15 cellular contexts compared by ENCODE assay signal in the genomic region with DNA sequence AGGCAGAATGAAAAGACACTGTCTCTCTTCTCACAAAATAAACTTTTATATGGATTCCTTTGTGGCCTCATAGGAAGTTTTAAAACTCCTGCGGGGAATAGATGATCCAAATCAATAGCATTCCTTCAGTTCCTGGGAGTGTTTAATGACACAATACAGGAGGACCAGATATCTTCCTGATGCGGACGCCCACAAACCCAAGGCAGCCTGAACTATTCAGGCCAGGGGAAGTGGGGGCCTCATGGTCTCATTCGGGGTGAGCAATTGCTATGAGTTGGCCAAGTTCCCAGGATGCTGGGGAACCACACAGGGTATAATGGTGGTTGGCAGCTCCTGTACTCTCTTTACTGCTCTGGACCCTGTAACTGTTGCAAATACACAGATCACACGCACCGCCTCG.
DNase-seq lines count a peak whose midpoint lies in the region; ATAC-seq and TF ChIP-seq lines count a peak whose summit lies in the region.
"Had no signal": no experiment of that assay in that cellular context is flagged by ENCODE, and none has a peak within 500 bp of the region (broad histone marks: within the 10 kb centered on the region; RNA-seq: fewer than 3 reads in every experiment).

No MANE protein-coding gene starts in this region.

- no peak overlapping the region for H3K4me2 ChIP-seq in PC-3 (ENCODE audit: low read length)

- H3K9ac ChIP-seq in PC-3 (ENCODE audit: low read length): no peak overlapping the region

- no peaks in the 10 kb centered on the region for H3K9me2 ChIP-seq in PC-3 (replicated peaks; ENCODE audit: low read length)

- H3K27ac ChIP-seq in right atrium auricular region: no peak overlapping the region
- H3K27ac ChIP-seq in left ventricle myocardium inferior (replicated peaks): no peak overlapping the region
- peak overlapping the region; percentile 66 for H3K27ac ChIP-seq in SJSA1
- no peak overlapping the region for H3K27ac ChIP-seq in PC-3 (ENCODE audit: low read length)

- H3K27me3 ChIP-seq in right atrium auricular region: no peaks in the 10 kb centered on the region
- no peaks in the 10 kb centered on the region for H3K27me3 ChIP-seq in left ventricle myocardium inferior (ENCODE audit: low read depth)
- H3K27me3 ChIP-seq in SJSA1 (replicated peaks): no peaks in the 10 kb centered on the region
- H3K27me3 ChIP-seq in PC-3 (ENCODE audit: low read length): no peaks in the 10 kb centered on the region

- CTCF ChIA-PET in PC-3 (lab: Charles Lee): no interaction called here

- no peaks in the 10 kb centered on the region for H4K20me1 ChIP-seq in PC-3 (ENCODE audit: low read length)

- ATAC-seq in GM18519 (IDR thresholded peaks at IDR 0.05; ENCODE audit: low FRiP score, unreplicated experiment) (no peak), PC-3 (no peak)
- ATAC-seq: T-cell had no signal

- H3K4me3 ChIP-seq in right atrium auricular region (no peak overlapping the region), left ventricle myocardium inferior (no peak overlapping the region), SJSA1 (no peak overlapping the region), fibroblast of mammary gland (ENCODE audit: control insufficient read depth, low read depth, low read length) (no peak overlapping the region), PC-3 (ENCODE audit: low read length) (no peak overlapping the region)

- H3K36me3 ChIP-seq in right atrium auricular region (no peaks in the 10 kb centered on the region), left ventricle myocardium inferior (no peaks in the 10 kb centered on the region), SJSA1 (no peaks in the 10 kb centered on the region), PC-3 (ENCODE audit: low read depth, low read length) (no peaks in the 10 kb centered on the region)

- DNase-seq in right atrium auricular region (ENCODE audit: low spot score) (peak; percentile 50), left ventricle myocardium inferior (no peak), SJSA1 (ENCODE audit: low read depth in 1 of 2, low spot score in 2 of 2) (peak; percentile 80 to 83), fibroblast of mammary gland (ENCODE audit: low read depth) (peak; percentile 57), T-helper 1 cell (no peak), PC-3 (no peak), foreskin melanocyte (no peak)
- DNase-seq: ACHN; activated B cell treated with CpG ODN at 0.5 μM for 24 hours; activated CD8-positive, alpha-beta memory T cell treated with anti-CD3 and anti-CD28 coated beads for 24 hours; NCI-H2081 treated with DMSO at 0.1 percent for 48 hours; NCI-H526 treated with DMSO at 0.1 percent for 48 hours; retina; T-cell had no signal

- no peaks in the 10 kb centered on the region for H3F3A ChIP-seq in PC-3 (ENCODE audit: low read length, unreplicated experiment)

- no peak for TF ChIP-seq CTCF in right atrium auricular region (IDR thresholded peaks at IDR 0.05)
- no peak for TF ChIP-seq CTCF in left ventricle myocardium inferior (IDR thresholded peaks at IDR 0.05; ENCODE audit: borderline replicate concordance)
- TF ChIP-seq CTCF in fibroblast of mammary gland (conservative IDR thresholded peaks at IDR 0.05; ENCODE audit: control insufficient read depth, insufficient read depth, low read depth, low read length): no peak
- no peak for TF ChIP-seq CTCF in PC-3 (conservative IDR thresholded peaks at IDR 0.05; ENCODE audit: low read depth, low read length)

- H3K9me3 ChIP-seq in right atrium auricular region (no peaks in the 10 kb centered on the region), left ventricle myocardium inferior (replicated peaks) (no peaks in the 10 kb centered on the region), SJSA1 (replicated peaks) (no peaks in the 10 kb centered on the region), PC-3 (ENCODE audit: low read length) (no peaks in the 10 kb centered on the region)

- H3K79me2 ChIP-seq in PC-3 (ENCODE audit: low read length): no peaks in the 10 kb centered on the region

- BruUV-seq in PC-3 (replicated peaks; lab: Mats Ljungman, UMichigan): no TSS peak

- H3K4me1 ChIP-seq in right atrium auricular region: no peaks in the 10 kb centered on the region
- no peaks in the 10 kb centered on the region for H3K4me1 ChIP-seq in left ventricle myocardium inferior
- peaks cover 57% of the 10 kb centered on the region for H3K4me1 ChIP-seq in SJSA1 (replicated peaks)
- no peaks in the 10 kb centered on the region for H3K4me1 ChIP-seq in PC-3 (ENCODE audit: insufficient read depth, low read length)

- POLR2A ChIA-PET in PC-3 (lab: Charles Lee; ENCODE audit: unreplicated experiment): no interaction called here

- intact Hi-C loops in left ventricle myocardium inferior (cut with micrococcal nuclease): no loop called here
- intact Hi-C loops in PC-3 (cut with micrococcal nuclease): no loop called here

- no peak overlapping the region for H2AFZ ChIP-seq in PC-3 (ENCODE audit: low read length)

Comparison
In these comparisons a context has a peak if more than half of its experiments do, and no peak if none do; other contexts are left out.
1. DNase-seq: peak in right atrium auricular region (single experiment), SJSA1 (2 of 2) and fibroblast of mammary gland (single experiment); none in left ventricle myocardium inferior (single experiment), T-helper 1 cell (0 of 5), PC-3 (single experiment) and foreskin melanocyte (single experiment).